1 cellular context compared by ENCODE assay signal in genomic region chr17:75922963-75923874, GRCh38.
TF ChIP-seq lines count a peak whose summit lies in the region.

No MANE protein-coding gene starts in this region.

TF ChIP-seq in HepG2, 621 proteins besides CTCF, POLR2A, EP300 and RAD21 (continued from another document and continues in another):
- no peak for TF ChIP-seq ZNF318 (CRISPR knock-in tag; IDR thresholded peaks at IDR 0.05)
- peak; percentile 68; the same call in 1 of the 2 replicates for TF ChIP-seq ZNF225 (CRISPR knock-in tag; IDR thresholded peaks at IDR 0.05)
- TF ChIP-seq CEBPZ (IDR thresholded peaks at IDR 0.05; ENCODE audit: low read length): no peak
- peak; percentile 73; the same call in 1 of the 2 replicates for TF ChIP-seq BORCS8-MEF2B (CRISPR knock-in tag; IDR thresholded peaks at IDR 0.05)
- no peak for TF ChIP-seq RAD51 (IDR thresholded peaks at IDR 0.05; ENCODE audit: borderline replicate concordance)
- TF ChIP-seq ZBTB38 (CRISPR knock-in tag; IDR thresholded peaks at IDR 0.05): no peak
- TF ChIP-seq NFIC (IDR thresholded peaks at IDR 0.05; ENCODE audit: low read length): no peak
- no peak for TF ChIP-seq ZNF44 (CRISPR knock-in tag; IDR thresholded peaks at IDR 0.05)
- no peak for TF ChIP-seq E2F2 (CRISPR knock-in tag; IDR thresholded peaks at IDR 0.05; ENCODE audit: borderline replicate concordance)
- TF ChIP-seq NFAT5 (CRISPR knock-in tag; IDR thresholded peaks at IDR 0.05): 0 out of 2 replicates have a peak, but pooled peaks have one; percentile 66
- TF ChIP-seq MEIS1 (CRISPR knock-in tag; IDR thresholded peaks at IDR 0.05; ENCODE audit: borderline replicate concordance): 0 out of 2 replicates have a peak, but pooled peaks have one; percentile 59
- no peak for TF ChIP-seq TRIM24 (CRISPR knock-in tag; IDR thresholded peaks at IDR 0.05)
- TF ChIP-seq TEAD3 (CRISPR knock-in tag; optimal IDR thresholded peaks at IDR 0.05; ENCODE audit: borderline replicate concordance): peak; percentile 25
- TF ChIP-seq EEA1 (CRISPR knock-in tag; IDR thresholded peaks at IDR 0.05; ENCODE audit: borderline replicate concordance): no peak
- TF ChIP-seq TFE3 (CRISPR knock-in tag; IDR thresholded peaks at IDR 0.05): no peak
- no peak for TF ChIP-seq AKNA (CRISPR knock-in tag; IDR thresholded peaks at IDR 0.05; ENCODE audit: borderline replicate concordance)
- no peak for TF ChIP-seq ZNF280B (CRISPR knock-in tag; IDR thresholded peaks at IDR 0.05; ENCODE audit: borderline replicate concordance)
- TF ChIP-seq KDM1A (CRISPR knock-in tag; IDR thresholded peaks at IDR 0.05): no peak
- no peak for TF ChIP-seq ZNF850 (CRISPR knock-in tag; conservative IDR thresholded peaks at IDR 0.05)
- TF ChIP-seq ZSCAN21 (CRISPR knock-in tag; IDR thresholded peaks at IDR 0.05; ENCODE audit: borderline replicate concordance): peak; percentile 14; the same call in 1 of the 2 replicates
- no peak for TF ChIP-seq ZC3H13 (CRISPR knock-in tag; IDR thresholded peaks at IDR 0.05)
